In genomic region chr3:120369000-120369399, GRCh38 we compare ENCODE assay signal across 12 cellular contexts.
DNase-seq lines count a peak whose midpoint lies in the region; ATAC-seq and TF ChIP-seq lines count a peak whose summit lies in the region.
"Had no signal": no experiment of that assay in that cellular context is flagged by ENCODE, and none has a peak within 500 bp of the region (broad histone marks: within the 10 kb centered on the region; RNA-seq: fewer than 3 reads in every experiment).

No MANE protein-coding gene starts in this region.

- TF ChIP-seq POLR2A in erythroblast (IDR thresholded peaks at IDR 0.05; ENCODE audit: low read length): no peak

- DNase-seq in kidney tubule cell (ENCODE audit: low spot score): peak; percentile 100
- DNase-seq in erythroblast (lab: John Stamatoyannopoulos, UW): no peak
- no peak for DNase-seq in pons (ENCODE audit: low spot score)
- DNase-seq in T-helper 9 cell: no peak
- DNase-seq in NCI-H2196 (lab: John Stamatoyannopoulos, UW; ENCODE audit: unreplicated experiment): no peak
- DNase-seq: activated T-cell treated with anti-CD3 and anti-CD28 coated beads, Interleukin-2, amount 50 U/mL, for 48 hours; effector CD4-positive, alpha-beta T cell; NCI-H1092; stimulated activated CD4-positive, alpha-beta T cell treated with anti-CD3 and anti-CD28 coated beads, Interleukin-15, amount 100 ng/mL, for 24 hours had no signal

- peak; percentile 91 for ATAC-seq in GM18870 (IDR thresholded peaks at IDR 0.05; ENCODE audit: unreplicated experiment)
- ATAC-seq in GM21717 (IDR thresholded peaks at IDR 0.05; ENCODE audit: unreplicated experiment): peak; percentile 55
- peak; percentile 93 for ATAC-seq in HG03159 (IDR thresholded peaks at IDR 0.05; ENCODE audit: unreplicated experiment)
